In the genomic region with DNA sequence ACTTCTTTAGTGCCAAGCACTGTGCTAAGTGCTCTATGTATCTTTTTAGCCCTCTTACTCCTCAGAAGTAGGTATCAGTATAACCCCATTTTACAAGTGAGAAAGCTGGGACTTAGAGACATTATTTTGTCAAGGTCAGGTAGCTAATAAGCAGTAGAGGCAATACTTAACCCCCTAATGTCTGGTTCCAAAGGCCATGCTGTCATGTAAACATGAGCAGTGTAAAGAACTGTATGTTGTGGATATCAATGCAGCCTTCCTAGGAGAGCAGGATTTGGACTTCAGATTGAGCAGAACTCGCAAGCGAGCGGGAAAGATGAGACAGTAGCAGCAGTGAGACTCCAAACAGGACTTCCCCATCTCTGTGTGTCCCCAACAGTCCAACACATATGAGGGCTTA, we compare ENCODE assay signal across 39 cellular contexts. TPM values are rescaled to one million over a fixed set of nuclear protein-coding genes. Genes with fewer than 3 reads are reported as not detected.
"Had no signal": no experiment of that assay in that cellular context is flagged by ENCODE, and none has a peak within 500 bp of the region (broad histone marks: within the 10 kb centered on the region; RNA-seq: fewer than 3 reads in every experiment).

No MANE protein-coding gene starts in this region.

- DNase-seq: activated effector memory CD4-positive, alpha-beta T cell treated with anti-CD3 and anti-CD28 coated beads, Interleukin-2, amount 50 U/mL, for 16 hours; activated effector memory CD4-positive, alpha-beta T cell treated with Interleukin-2 at 50 U/mL for 16 hours; activated gamma-delta T cell; activated gamma-delta T cell treated with Interleukin-2 at 50 U/mL for 16 hours; activated naive CD4-positive, alpha-beta T cell; activated naive CD4-positive, alpha-beta T cell treated with anti-CD3 and anti-CD28 coated beads for 36 hours; activated naive CD4-positive, alpha-beta T cell treated with anti-CD3 and anti-CD28 coated beads, Interleukin-2, amount 10 ng/mL, durations not matched to agents 7 days and 5 days; activated naive CD4-positive, alpha-beta T cell treated with anti-CD3 and anti-CD28 coated beads, Interleukin-2, amount 50 U/mL, for 16 hours; activated naive CD4-positive, alpha-beta T cell treated with Interleukin-2 at 50 U/mL for 16 hours; activated naive CD8-positive, alpha-beta T cell treated with anti-CD3 and anti-CD28 coated beads for 36 hours; activated naive CD8-positive, alpha-beta T cell treated with anti-CD3 and anti-CD28 coated beads, Interleukin-2, amount 10 ng/mL, durations not matched to agents 7 days and 5 days; activated naive CD8-positive, alpha-beta T cell treated with anti-CD3 and anti-CD28 coated beads, Interleukin-2, amount 50 U/mL, for 24 hours; activated T-cell treated with anti-CD3 and anti-CD28 coated beads for 4 hours; activated T-cell treated with anti-CD3 and anti-CD28 coated beads, Interleukin-2, amount 50 U/mL, for 1 hour; activated T-cell treated with anti-CD3 and anti-CD28 coated beads, Interleukin-2, amount 50 U/mL, for 24 hours; activated T-cell treated with anti-CD3 and anti-CD28 coated beads, Interleukin-2, amount 50 U/mL, for 4 hours; activated T-cell treated with anti-CD3 and anti-CD28 coated beads, Interleukin-2, amount 50 U/mL, for 72 hours; adrenal gland; amniotic stem cell; amygdala; anterior cingulate cortex; body of pancreas; brain microvascular endothelial cell; caudate nucleus; central memory CD4-positive, alpha-beta T cell; cerebellar nuclear complex had no signal

- FAIRE-seq: astrocyte, bronchial epithelial cell had no signal

- H3K27ac ChIP-seq: adrenal gland, ascending aorta, body of pancreas, brain microvascular endothelial cell, breast epithelium, cardiac muscle cell had no signal

- H3K4me3 Mint-ChIP-seq: activated naive CD4-positive, alpha-beta T cell treated with anti-CD3 and anti-CD28 coated beads for 36 hours; activated naive CD4-positive, alpha-beta T cell treated with anti-CD3 and anti-CD28 coated beads, Interleukin-2, amount 10 ng/mL, durations not matched to agents 7 days and 5 days; activated naive CD4-positive, alpha-beta T cell treated with anti-CD3 and anti-CD28 coated beads, Interleukin-2, amount 50 U/mL, for 24 hours; activated naive CD8-positive, alpha-beta T cell; activated naive CD8-positive, alpha-beta T cell treated with anti-CD3 and anti-CD28 coated beads for 36 hours; activated naive CD8-positive, alpha-beta T cell treated with anti-CD3 and anti-CD28 coated beads, Interleukin-2, amount 10 ng/mL, durations not matched to agents 7 days and 5 days; activated naive CD8-positive, alpha-beta T cell treated with anti-CD3 and anti-CD28 coated beads, Interleukin-2, amount 50 U/mL, for 24 hours; activated T-cell treated with anti-CD3 and anti-CD28 coated beads, Interleukin-2, amount 50 U/mL, for 24 hours; activated T-cell treated with anti-CD3 and anti-CD28 coated beads, Interleukin-2, amount 50 U/mL, for 4 hours; activated T-cell treated with anti-CD3 and anti-CD28 coated beads, Interleukin-2, amount 50 U/mL, for 72 hours; activated T-helper 1 cell treated with anti-CD3 and anti-CD28 coated beads, Interleukin-12 subunit alpha, Interleukin-12 subunit beta, Interleukin-2, Interleukin-4 antibody, amounts not matched to agents 30 ng/mL and 10 ng/mL and 1 ng/mL, durations not matched to agents 14 hours and 24 hours and 36 hours; activated T-helper 17 cell treated with anti-CD3 and anti-CD28 coated beads, Interleukin-2, amount 50 U/mL, for 72 hours; central memory CD8-positive, alpha-beta T cell had no signal

- H3K27ac Mint-ChIP-seq: activated naive CD4-positive, alpha-beta T cell treated with anti-CD3 and anti-CD28 coated beads for 36 hours; activated naive CD4-positive, alpha-beta T cell treated with anti-CD3 and anti-CD28 coated beads, Interleukin-2, amount 10 ng/mL, durations not matched to agents 7 days and 5 days; activated naive CD4-positive, alpha-beta T cell treated with anti-CD3 and anti-CD28 coated beads, Interleukin-2, amount 50 U/mL, for 24 hours; activated naive CD4-positive, alpha-beta T cell treated with anti-CD3 and anti-CD28 coated beads, Interleukin-2, amount 50 U/mL, for 72 hours; activated naive CD8-positive, alpha-beta T cell; activated naive CD8-positive, alpha-beta T cell treated with anti-CD3 and anti-CD28 coated beads for 36 hours; activated naive CD8-positive, alpha-beta T cell treated with anti-CD3 and anti-CD28 coated beads, Interleukin-2, amount 10 ng/mL, durations not matched to agents 7 days and 5 days; activated naive CD8-positive, alpha-beta T cell treated with anti-CD3 and anti-CD28 coated beads, Interleukin-2, amount 50 U/mL, for 24 hours; activated T-cell treated with anti-CD3 and anti-CD28 coated beads, Interleukin-2, amount 50 U/mL, for 24 hours; activated T-cell treated with anti-CD3 and anti-CD28 coated beads, Interleukin-2, amount 50 U/mL, for 72 hours; activated T-helper 1 cell treated with anti-CD3 and anti-CD28 coated beads, Interleukin-12 subunit alpha, Interleukin-12 subunit beta, Interleukin-2, Interleukin-4 antibody, amounts not matched to agents 30 ng/mL and 10 ng/mL and 1 ng/mL, durations not matched to agents 14 hours and 24 hours and 36 hours; activated T-helper 17 cell treated with anti-CD3 and anti-CD28 coated beads, Interleukin-2, amount 50 U/mL, for 72 hours; activated T-helper 2 cell treated with anti-CD3 and anti-CD28 coated beads, Interferon-gamma antibody, Interleukin-2, Interleukin-4, amounts not matched to agents 10 μg/mL and 5 μg/mL and 100 μg/mL, durations not matched to agents 14 hours and 24 hours and 36 hours; brain had no signal

- H3K4me3 ChIP-seq: adrenal gland, ascending aorta, body of pancreas, breast epithelium, cardiac muscle cell had no signal

- H3K36me3 Mint-ChIP-seq: activated naive CD4-positive, alpha-beta T cell treated with anti-CD3 and anti-CD28 coated beads, Interleukin-2, amount 10 ng/mL, durations not matched to agents 7 days and 5 days; activated naive CD4-positive, alpha-beta T cell treated with anti-CD3 and anti-CD28 coated beads, Interleukin-2, amount 50 U/mL, for 24 hours; activated naive CD4-positive, alpha-beta T cell treated with anti-CD3 and anti-CD28 coated beads, Interleukin-2, amount 50 U/mL, for 72 hours; activated naive CD8-positive, alpha-beta T cell; activated naive CD8-positive, alpha-beta T cell treated with anti-CD3 and anti-CD28 coated beads for 36 hours; activated naive CD8-positive, alpha-beta T cell treated with anti-CD3 and anti-CD28 coated beads, Interleukin-2, amount 10 ng/mL, durations not matched to agents 7 days and 5 days; brain had no signal

- H3K9me3 Mint-ChIP-seq: activated naive CD4-positive, alpha-beta T cell treated with anti-CD3 and anti-CD28 coated beads for 36 hours; activated naive CD4-positive, alpha-beta T cell treated with anti-CD3 and anti-CD28 coated beads, Interleukin-2, amount 10 ng/mL, durations not matched to agents 7 days and 5 days; activated naive CD4-positive, alpha-beta T cell treated with anti-CD3 and anti-CD28 coated beads, Interleukin-2, amount 50 U/mL, for 24 hours; activated naive CD4-positive, alpha-beta T cell treated with anti-CD3 and anti-CD28 coated beads, Interleukin-2, amount 50 U/mL, for 72 hours; activated naive CD8-positive, alpha-beta T cell treated with anti-CD3 and anti-CD28 coated beads for 36 hours; activated naive CD8-positive, alpha-beta T cell treated with anti-CD3 and anti-CD28 coated beads, Interleukin-2, amount 10 ng/mL, durations not matched to agents 7 days and 5 days; activated naive CD8-positive, alpha-beta T cell treated with anti-CD3 and anti-CD28 coated beads, Interleukin-2, amount 50 U/mL, for 24 hours; activated T-cell treated with anti-CD3 and anti-CD28 coated beads, Interleukin-2, amount 50 U/mL, for 24 hours; activated T-cell treated with anti-CD3 and anti-CD28 coated beads, Interleukin-2, amount 50 U/mL, for 4 hours; activated T-cell treated with anti-CD3 and anti-CD28 coated beads, Interleukin-2, amount 50 U/mL, for 72 hours; activated T-helper 1 cell treated with anti-CD3 and anti-CD28 coated beads, Interleukin-12 subunit alpha, Interleukin-12 subunit beta, Interleukin-2, Interleukin-4 antibody, amounts not matched to agents 30 ng/mL and 10 ng/mL and 1 ng/mL, durations not matched to agents 14 hours and 24 hours and 36 hours; activated T-helper 17 cell treated with anti-CD3 and anti-CD28 coated beads, Interleukin-2, amount 50 U/mL, for 72 hours; activated T-helper 2 cell treated with anti-CD3 and anti-CD28 coated beads, Interferon-gamma antibody, Interleukin-2, Interleukin-4, amounts not matched to agents 10 μg/mL and 5 μg/mL and 100 μg/mL, durations not matched to agents 14 hours and 24 hours and 36 hours; brain; central memory CD8-positive, alpha-beta T cell had no signal

- H3K9me3 ChIP-seq: adrenal gland, ascending aorta, body of pancreas, breast epithelium had no signal

- H3K4me1 ChIP-seq: breast epithelium had no signal

- H3K27me3 ChIP-seq: adrenal gland, ascending aorta, body of pancreas, brain microvascular endothelial cell, breast epithelium had no signal

- ATAC-seq: activated naive CD4-positive, alpha-beta T cell treated with anti-CD3 and anti-CD28 coated beads, Interleukin-2, amount 50 U/mL, for 72 hours; activated naive CD8-positive, alpha-beta T cell treated with anti-CD3 and anti-CD28 coated beads, Interleukin-2, amount 50 U/mL, for 24 hours; activated T-cell treated with anti-CD3 and anti-CD28 coated beads, Interleukin-2, amount 50 U/mL, for 4 hours; activated T-cell treated with anti-CD3 and anti-CD28 coated beads, Interleukin-2, amount 50 U/mL, for 72 hours; activated T-helper 17 cell treated with anti-CD3 and anti-CD28 coated beads, Interleukin-2, amount 50 U/mL, for 72 hours; body of pancreas had no signal

- H3K4me1 Mint-ChIP-seq: activated T-helper 17 cell treated with anti-CD3 and anti-CD28 coated beads, Interleukin-2, amount 50 U/mL, for 72 hours had no signal

- H3K36me3 ChIP-seq: adrenal gland, ascending aorta, brain microvascular endothelial cell, breast epithelium, cardiac muscle cell had no signal

RNA-seq across cellular contexts. Expression of gene SOWAHA, which starts 21.0 kb away (rescaled TPM):
- total RNA-seq: activated naive CD4-positive, alpha-beta T cell treated with anti-CD3 and anti-CD28 coated beads for 36 hours; activated naive CD4-positive, alpha-beta T cell treated with anti-CD3 and anti-CD28 coated beads, Interleukin-2, amount 50 U/mL, for 72 hours; activated naive CD8-positive, alpha-beta T cell treated with anti-CD3 and anti-CD28 coated beads, Interleukin-2, amount 10 ng/mL, durations not matched to agents 7 days and 5 days; activated T-cell treated with anti-CD3 and anti-CD28 coated beads, Interleukin-2, amount 50 U/mL, for 72 hours; activated T-helper 17 cell treated with anti-CD3 and anti-CD28 coated beads, Interleukin-2, amount 50 U/mL, for 72 hours; ascending aorta; bronchial epithelial cell; cardiac muscle cell had no signal
- polyA plus RNA-seq: cardiac muscle cell had no signal

RNA-seq across cellular contexts. Expression of gene GDF9, which starts 32.2 kb away (rescaled TPM):
- total RNA-seq: activated T-helper 2 cell treated with anti-CD3 and anti-CD28 coated beads, Interferon-gamma antibody, Interleukin-2, Interleukin-4, amounts not matched to agents 10 μg/mL and 5 μg/mL and 100 μg/mL, durations not matched to agents 14 hours and 24 hours and 36 hours; ascending aorta had no signal
